ENCODE assay signal across 23 cellular contexts in the genomic region with DNA sequence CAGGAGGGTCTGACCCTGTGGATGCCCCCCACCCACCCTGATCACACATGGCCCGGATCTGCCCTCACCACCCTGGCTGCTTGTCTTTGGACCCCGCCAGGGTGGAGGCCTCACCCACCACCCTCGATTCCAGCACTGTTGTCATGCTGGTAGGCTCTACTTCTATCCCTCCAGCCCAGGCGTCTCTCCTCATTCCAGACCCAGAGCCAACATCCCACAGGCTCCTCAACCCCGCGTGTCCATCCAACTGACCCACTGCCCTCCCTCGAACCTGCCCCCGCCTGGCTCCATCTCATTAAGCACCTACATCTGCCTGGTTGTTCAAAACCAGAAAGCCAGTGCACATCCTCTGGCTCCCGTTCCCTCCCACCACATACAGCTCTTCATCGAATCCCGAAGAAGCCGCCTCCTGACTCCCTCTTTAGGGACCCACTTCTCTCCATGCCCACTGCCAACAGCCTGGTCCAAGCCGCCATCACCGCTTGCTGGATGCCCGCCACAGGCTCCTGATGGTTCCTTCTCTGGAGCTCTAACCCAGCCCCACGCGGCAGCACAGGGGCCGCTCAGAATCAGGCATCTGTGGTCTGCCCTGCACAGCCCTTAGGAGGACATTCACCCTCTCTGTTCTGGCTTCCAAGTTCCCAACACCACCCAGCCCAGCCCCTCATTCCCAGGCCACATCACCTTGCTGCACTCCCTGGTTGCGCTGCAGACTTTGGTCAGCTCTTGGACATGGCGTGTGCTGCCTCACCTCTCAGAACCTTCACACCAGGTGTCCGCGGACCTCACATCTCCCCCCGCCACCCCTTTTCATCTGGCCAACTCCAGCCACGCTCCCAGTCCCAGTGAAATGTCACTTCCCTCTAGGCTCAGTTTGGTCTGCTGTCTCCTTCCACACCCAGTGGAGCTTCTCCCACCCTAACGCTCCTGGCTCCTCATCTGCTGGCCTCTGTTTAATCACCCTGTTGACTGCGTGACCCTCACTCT. TPM values are rescaled to one million over a fixed set of nuclear protein-coding genes. Genes with fewer than 3 reads are reported as not detected.
"Had no signal": no experiment of that assay in that cellular context is flagged by ENCODE, and none has a peak within 500 bp of the region (broad histone marks: within the 10 kb centered on the region; RNA-seq: fewer than 3 reads in every experiment).

No MANE protein-coding gene starts in this region.

- H3K4me1 Mint-ChIP-seq: memory B cell had no signal

- H3K4me1 ChIP-seq: body of pancreas, esophagus squamous epithelium, left ventricle myocardium inferior, sigmoid colon, thyroid gland, vagina had no signal

- H3K27ac ChIP-seq: body of pancreas, coronary artery, esophagus squamous epithelium, hepatocyte, left ventricle myocardium inferior, ovary, sigmoid colon, thyroid gland, vagina had no signal

- H2AFZ ChIP-seq: hepatocyte had no signal

- DNase-seq: activated CD4-positive, alpha-beta memory T cell treated with anti-CD3 and anti-CD28 coated beads for 36 hours; activated CD4-positive, alpha-beta T cell treated with anti-CD3 and anti-CD28 coated beads for 1 hour; activated CD8-positive, alpha-beta memory T cell treated with anti-CD3 and anti-CD28 coated beads, Interleukin-2, amount 10 ng/mL, durations not matched to agents 7 days and 5 days; activated naive CD4-positive, alpha-beta T cell treated with anti-CD3 and anti-CD28 coated beads, Interleukin-2, amount 50 U/mL, for 16 hours; activated T-cell treated with anti-CD3 and anti-CD28 coated beads, Interleukin-2, amount 50 U/mL, for 1 hour; amygdala; body of pancreas; caudate nucleus; esophagus squamous epithelium; left ventricle myocardium inferior; ovary; sigmoid colon; stimulated activated CD4-positive, alpha-beta T cell treated with anti-CD3 and anti-CD28 coated beads, Interleukin-1b, Interleukin-23, amount 100 ng/mL, for 48 hours; T-cell; thyroid gland had no signal

- H3K4me2 ChIP-seq: hepatocyte had no signal

- H3K4me3 ChIP-seq: body of pancreas, coronary artery, esophagus squamous epithelium, hepatocyte, left ventricle myocardium inferior, ovary, sigmoid colon, thyroid gland, vagina had no signal

- H3K27me3 ChIP-seq: body of pancreas, esophagus squamous epithelium, hepatocyte, ovary, sigmoid colon, thyroid gland, vagina had no signal

- H3K36me3 ChIP-seq: esophagus squamous epithelium, ovary, thyroid gland, vagina had no signal

- H3K4me3 Mint-ChIP-seq: activated CD4-positive, alpha-beta memory T cell treated with anti-CD3 and anti-CD28 coated beads for 36 hours; activated CD8-positive, alpha-beta memory T cell treated with anti-CD3 and anti-CD28 coated beads, Interleukin-2, amount 10 ng/mL, durations not matched to agents 7 days and 5 days; memory B cell; nephron; T-cell had no signal

- H3K27ac Mint-ChIP-seq: activated CD4-positive, alpha-beta memory T cell treated with anti-CD3 and anti-CD28 coated beads for 36 hours; activated CD8-positive, alpha-beta memory T cell treated with anti-CD3 and anti-CD28 coated beads, Interleukin-2, amount 10 ng/mL, durations not matched to agents 7 days and 5 days; memory B cell; nephron; T-cell had no signal

- H3K9me3 Mint-ChIP-seq: activated CD4-positive, alpha-beta memory T cell treated with anti-CD3 and anti-CD28 coated beads for 36 hours; memory B cell; nephron; T-cell had no signal

- ATAC-seq: activated CD8-positive, alpha-beta memory T cell treated with anti-CD3 and anti-CD28 coated beads, Interleukin-2, amount 10 ng/mL, durations not matched to agents 7 days and 5 days; body of pancreas; T-cell had no signal

- H3K36me3 Mint-ChIP-seq: activated CD4-positive, alpha-beta memory T cell treated with anti-CD3 and anti-CD28 coated beads for 36 hours had no signal

- H3K79me2 ChIP-seq: hepatocyte had no signal

- H3K27me3 Mint-ChIP-seq: activated CD4-positive, alpha-beta memory T cell treated with anti-CD3 and anti-CD28 coated beads for 36 hours; activated CD8-positive, alpha-beta memory T cell treated with anti-CD3 and anti-CD28 coated beads, Interleukin-2, amount 10 ng/mL, durations not matched to agents 7 days and 5 days; memory B cell; T-cell had no signal

- H3K9me3 ChIP-seq: body of pancreas, esophagus squamous epithelium, left ventricle myocardium inferior, ovary, sigmoid colon, thyroid gland, vagina had no signal

RNA-seq across cellular contexts. Expression of gene EMX1, which starts 43.0 kb away (rescaled TPM):
- total RNA-seq: activated CD4-positive, alpha-beta memory T cell treated with anti-CD3 and anti-CD28 coated beads for 36 hours; activated CD8-positive, alpha-beta memory T cell treated with anti-CD3 and anti-CD28 coated beads, Interleukin-2, amount 10 ng/mL, durations not matched to agents 7 days and 5 days; endothelial cell of umbilical vein; fibroblast of villous mesenchyme; glomerular endothelial cell; left ventricle myocardium inferior; sigmoid colon; T-cell; vagina had no signal
- polyA plus RNA-seq: endothelial cell of umbilical vein had no signal
